15 cellular contexts compared by ENCODE assay signal in genomic region chr6:18241208-18241836, GRCh38. TPM values are rescaled to one million over a fixed set of nuclear protein-coding genes. Genes with fewer than 3 reads are reported as not detected.
DNase-seq lines count a peak whose midpoint lies in the region; ATAC-seq, FAIRE-seq and TF ChIP-seq lines count a peak whose summit lies in the region.
"Had no signal": no experiment of that assay in that cellular context is flagged by ENCODE, and none has a peak within 500 bp of the region (broad histone marks: within the 10 kb centered on the region; RNA-seq: fewer than 3 reads in every experiment).

No MANE protein-coding gene starts in this region.

- peaks cover 53% of the 10 kb centered on the region for H3K4me1 Mint-ChIP-seq in stimulated activated naive CD8-positive, alpha-beta T cell treated with anti-CD3 and anti-CD28 coated beads, Interleukin-15, Interleukin-2, amounts not matched to agents 100 ng/mL and 50 ng/mL, for 24 hours (ENCODE audit: low read depth)

- TF ChIP-seq EP300 in HepG2 (IDR thresholded peaks at IDR 0.05; ENCODE audit: low read depth in 2 of 2, low read length in 2 of 2) (peak in 1 of 2 experiments; percentile 19; a peak in 1 of 4 replicates), HepG2 (CRISPR knock-in tag; IDR thresholded peaks at IDR 0.05; ENCODE audit: borderline replicate concordance) (no peak)

- no peak overlapping the region for H3K4me2 ChIP-seq in HepG2 (ENCODE audit: low read depth, low read length)

- no peaks in the 10 kb centered on the region for H3K9me3 Mint-ChIP-seq in stimulated activated naive CD8-positive, alpha-beta T cell treated with anti-CD3 and anti-CD28 coated beads, Interleukin-15, Interleukin-2, amounts not matched to agents 100 ng/mL and 50 ng/mL, for 24 hours

- 77% methylated on average over 1 of the region's 1 CpG for WGBS in HepG2 (ENCODE audit: low lambda C conversion rate)
- WGBS in right lobe of liver (ENCODE audit: insufficient coverage, low coverage, low lambda C conversion rate, missing lambda C conversion rate): 93% methylated on average over 1 of the region's 1 CpG

- TF ChIP-seq CTCF in HepG2 (CRISPR knock-in tag; IDR thresholded peaks at IDR 0.05): no peak
- TF ChIP-seq CTCF in right lobe of liver (IDR thresholded peaks at IDR 0.05): no peak
- no peak for TF ChIP-seq CTCF in Panc1 (IDR thresholded peaks at IDR 0.05)
- no peak for TF ChIP-seq CTCF in choroid plexus epithelial cell (conservative IDR thresholded peaks at IDR 0.05; ENCODE audit: low read depth, low read length)

- H3K9me3 ChIP-seq in HepG2 (ENCODE audit: low read length) (no peaks in the 10 kb centered on the region), right lobe of liver (no peaks in the 10 kb centered on the region), Panc1 (ENCODE audit: control insufficient read depth, insufficient read depth, low read depth, low read length) (no peaks in the 10 kb centered on the region)
- H3K9me3 ChIP-seq: spleen had no signal

- H3K27me3 Mint-ChIP-seq in stimulated activated naive CD8-positive, alpha-beta T cell treated with anti-CD3 and anti-CD28 coated beads, Interleukin-15, Interleukin-2, amounts not matched to agents 100 ng/mL and 50 ng/mL, for 24 hours: no peaks in the 10 kb centered on the region
- H3K27me3 Mint-ChIP-seq: activated CD8-positive, alpha-beta memory T cell treated with anti-CD3 and anti-CD28 coated beads, Interleukin-2, amount 10 ng/mL, durations not matched to agents 7 days and 5 days; naive B cell had no signal

- H3K4me3 ChIP-seq in HepG2 (replicated peaks in 1 of 3; ENCODE audit: insufficient read depth in 1 of 3, low read depth in 2 of 3, low read length in 3 of 3) (no peak overlapping the region), right lobe of liver (no peak overlapping the region), Panc1 (ENCODE audit: low read depth in 2 of 2, low read length in 2 of 2) (no peak overlapping the region), choroid plexus epithelial cell (ENCODE audit: low read depth, low read length) (no peak overlapping the region)
- H3K4me3 ChIP-seq: spleen had no signal

- no peak overlapping the region for H3K9ac ChIP-seq in HepG2 (ENCODE audit: insufficient read depth, low read depth, low read length)

- TF ChIP-seq POLR2A in HepG2 (IDR thresholded peaks at IDR 0.05; ENCODE audit: insufficient read depth in 1 of 2, low read depth in 2 of 2, low read length in 2 of 2) (no peak), right lobe of liver (IDR thresholded peaks at IDR 0.05) (no peak)

- H3K36me3 ChIP-seq in HepG2 (replicated peaks in 1 of 2; ENCODE audit: control insufficient read depth in 1 of 2, insufficient read depth in 2 of 2, low read length in 2 of 2) (peaks cover 20 to 74% of the 10 kb centered on the region in 2 experiments), right lobe of liver (peaks cover 0 to 22% (median 2%) of the 10 kb centered on the region in 4 donors), Panc1 (ENCODE audit: control insufficient read depth, insufficient read depth, low read length) (peaks cover 40% of the 10 kb centered on the region)

- DNase-seq in HepG2 (ENCODE audit: low spot score) (peak; percentile 43), right lobe of liver (no peak), Panc1 (ENCODE audit: low read depth, low spot score) (no peak), choroid plexus epithelial cell (ENCODE audit: low read depth) (peak; percentile 8), left cardiac atrium (no peak)
- DNase-seq: activated CD8-positive, alpha-beta memory T cell treated with anti-CD3 and anti-CD28 coated beads, Interleukin-2, amount 10 ng/mL, durations not matched to agents 7 days and 5 days; C1 segment of cervical spinal cord; MV-4-11; naive B cell; NCI-H526; spleen had no signal

- CTCF ChIA-PET in HepG2 (lab: Yijun Ruan, JAX; ENCODE audit: low intra/inter-chr PET ratio, low total read pairs) (no interaction called here), Panc1 (lab: Charles Lee) (no interaction called here)

- no peak for FAIRE-seq in HepG2 (lab: Jason Lieb, UNC)
- FAIRE-seq: urothelium cell line had no signal

- peak overlapping the region; percentile 39 for H3K27ac Mint-ChIP-seq in stimulated activated naive CD8-positive, alpha-beta T cell treated with anti-CD3 and anti-CD28 coated beads, Interleukin-15, Interleukin-2, amounts not matched to agents 100 ng/mL and 50 ng/mL, for 24 hours
- H3K27ac Mint-ChIP-seq: activated CD8-positive, alpha-beta memory T cell treated with anti-CD3 and anti-CD28 coated beads, Interleukin-2, amount 10 ng/mL, durations not matched to agents 7 days and 5 days had no signal

- no peak for TF ChIP-seq RAD21 in HepG2 (CRISPR knock-in tag; IDR thresholded peaks at IDR 0.05)

- H3K4me1 ChIP-seq in HepG2 (ENCODE audit: insufficient read depth, low read length): peaks cover 27% of the 10 kb centered on the region
- no peaks in the 10 kb centered on the region for H3K4me1 ChIP-seq in right lobe of liver
- H3K4me1 ChIP-seq in Panc1 (ENCODE audit: control insufficient read depth, insufficient read depth, low read length): peaks cover 4% of the 10 kb centered on the region; the same call in 1 of the 2 replicates

- no peak overlapping the region for H3K4me3 Mint-ChIP-seq in stimulated activated naive CD8-positive, alpha-beta T cell treated with anti-CD3 and anti-CD28 coated beads, Interleukin-15, Interleukin-2, amounts not matched to agents 100 ng/mL and 50 ng/mL, for 24 hours
- H3K4me3 Mint-ChIP-seq: activated CD8-positive, alpha-beta memory T cell treated with anti-CD3 and anti-CD28 coated beads, Interleukin-2, amount 10 ng/mL, durations not matched to agents 7 days and 5 days; naive B cell had no signal

- H2AFZ ChIP-seq in HepG2 (ENCODE audit: low read length): no peak overlapping the region

- H3K27ac ChIP-seq in HepG2 (ENCODE audit: extremely low read length, insufficient read depth, low read length): peak overlapping the region; percentile 7
- no peak overlapping the region for H3K27ac ChIP-seq in right lobe of liver
- no peak overlapping the region for H3K27ac ChIP-seq in Panc1 (ENCODE audit: low read length)
- H3K27ac ChIP-seq: spleen had no signal

- peaks cover 93% of the 10 kb centered on the region for H3K36me3 Mint-ChIP-seq in stimulated activated naive CD8-positive, alpha-beta T cell treated with anti-CD3 and anti-CD28 coated beads, Interleukin-15, Interleukin-2, amounts not matched to agents 100 ng/mL and 50 ng/mL, for 24 hours (ENCODE audit: low read depth)

- ATAC-seq in HepG2: peak; percentile 24; the same call in 1 of the 3 replicates
- no peak for ATAC-seq in right lobe of liver
- no peak for ATAC-seq in Panc1
- ATAC-seq in HG02840 (IDR thresholded peaks at IDR 0.05; ENCODE audit: low FRiP score, unreplicated experiment): no peak
- ATAC-seq in GM19023 (IDR thresholded peaks at IDR 0.05; ENCODE audit: unreplicated experiment): no peak
- no peak for ATAC-seq in left cardiac atrium
- ATAC-seq: activated CD8-positive, alpha-beta memory T cell treated with anti-CD3 and anti-CD28 coated beads, Interleukin-2, amount 10 ng/mL, durations not matched to agents 7 days and 5 days had no signal

- in situ Hi-C loops in HepG2 (cut with HindIII; ENCODE audit: extremely low pct_ligation_motif_present, low pct_unique_long_range_greater_than_20kb): no loop called here
- in situ Hi-C loops in Panc1 (cut with HindIII; ENCODE audit: low pct_unique_long_range_greater_than_20kb, low sequenced_read_pairs): no loop called here

- BruUV-seq in HepG2 (replicated peaks; lab: Mats Ljungman, UMichigan) (TSS peak; percentile 3), Panc1 (replicated peaks; lab: Mats Ljungman, UMichigan) (TSS peak; percentile 3)

- POLR2A ChIA-PET in HepG2 (lab: Yijun Ruan, JAX) (interaction anchor here (1.1 kb wide), 1 partner anchor 23 kb away, joined by 3 read pairs; the partner anchor contains the start of gene DEK), Panc1 (lab: Charles Lee) (no interaction called here)

- intact Hi-C loops in HepG2 (cut with micrococcal nuclease; ENCODE audit: unreplicated experiment): no loop called here
- intact Hi-C loops in right lobe of liver (cut with DNase I): no loop called here
- intact Hi-C loops in Panc1 (cut with micrococcal nuclease; ENCODE audit: unreplicated experiment): no loop called here
- intact Hi-C loops in left cardiac atrium (cut with DNase I): no loop called here

- H4K20me1 ChIP-seq in HepG2 (ENCODE audit: insufficient read depth, low read length): no peaks in the 10 kb centered on the region

- H3K27me3 ChIP-seq in HepG2 (ENCODE audit: control insufficient read depth in 1 of 2, insufficient read depth in 2 of 2, low read length in 2 of 2): no peaks in the 10 kb centered on the region
- no peaks in the 10 kb centered on the region for H3K27me3 ChIP-seq in right lobe of liver
- no peaks in the 10 kb centered on the region for H3K27me3 ChIP-seq in Panc1 (ENCODE audit: control insufficient read depth, insufficient read depth, low read length)
- H3K27me3 ChIP-seq: spleen had no signal

- peaks cover 10% of the 10 kb centered on the region for H3K79me2 ChIP-seq in HepG2 (ENCODE audit: insufficient read depth, low read length)

RNA-seq across cellular contexts. Expression of gene DEK, which starts 23.0 kb away (rescaled TPM):
- 276 and 337 TPM in 2 replicates for total RNA-seq in HepG2 (2016; rRNA removed; fragmentation: Illumina TruSeq; extraction: Trizol)
- 68.9 and 76.9 TPM in 2 replicates for total RNA-seq in HepG2 (2016; cell fraction: cytosol; rRNA removed; fragmentation: Illumina TruSeq; extraction: Trizol; ENCODE audit: low read depth)
- total RNA-seq in HepG2 (2016; cell fraction: insoluble cytoplasmic fraction; rRNA removed; fragmentation: Illumina TruSeq; extraction: Trizol): 276 and 351 TPM in 2 replicates
- total RNA-seq in HepG2 (2016; cell fraction: membrane; rRNA removed; fragmentation: Illumina TruSeq; extraction: Trizol): 124 and 136 TPM in 2 replicates
- total RNA-seq in HepG2 (2016; cell fraction: nucleus; rRNA removed; fragmentation: Illumina TruSeq; extraction: Trizol): 126 and 142 TPM in 2 replicates
- 31.1 and 53.2 TPM in 2 replicates for polyA plus RNA-seq in HepG2 (2011; rRNA removed)
- polyA plus RNA-seq in HepG2 (2011; cell fraction: cytosol; rRNA removed): 20.2 and 27.2 TPM in 2 replicates
- polyA plus RNA-seq in HepG2 (2011; cell fraction: nucleus; rRNA removed): 13.2 and 13.8 TPM in 2 replicates
- polyA plus RNA-seq in HepG2 (2012): 72.9 and 102 TPM in 2 replicates
- 25.0 and 25.1 TPM in 2 replicates for polyA plus RNA-seq in HepG2 (2016; cell fraction: cytosol; fragmentation: Illumina TruSeq; extraction: Trizol; ENCODE audit: low read depth)
- 324 and 341 TPM in 2 replicates for polyA plus RNA-seq in HepG2 (2016; cell fraction: insoluble cytoplasmic fraction; fragmentation: Illumina TruSeq; extraction: Trizol; ENCODE audit: low read depth)
- polyA plus RNA-seq in HepG2 (2016; cell fraction: membrane; fragmentation: Illumina TruSeq; extraction: Trizol; ENCODE audit: low read depth): 76.9 and 85.9 TPM in 2 replicates
- polyA plus RNA-seq in HepG2 (2016; cell fraction: nucleus; fragmentation: Illumina TruSeq; extraction: Trizol; ENCODE audit: insufficient read depth, low read depth): 161 and 166 TPM in 2 replicates
- 11.9 and 13.7 TPM in 2 replicates for polyA minus RNA-seq in HepG2 (2011; rRNA and poly(A)+ RNA removed; ENCODE audit: low replicate concordance)
- 47.9 and 59.4 TPM in 2 replicates for polyA minus RNA-seq in HepG2 (2011; cell fraction: cytosol; rRNA and poly(A)+ RNA removed)
- polyA minus RNA-seq in HepG2 (2011; cell fraction: nucleus; rRNA and poly(A)+ RNA removed): 43.8 and 51.2 TPM in 2 replicates
- total RNA-seq in right lobe of liver: 10 to 100 TPM; 17.8 to 49.2 (median 27.1) TPM
- 177 TPM for total RNA-seq in Panc1 (2021; ENCODE audit: unreplicated experiment)
- polyA plus RNA-seq in Panc1 (2012; ENCODE audit: insufficient read length): 93.0 TPM
- 10 to 100 TPM; 72.9 to 87.2 TPM for total RNA-seq in left cardiac atrium

Comparison
In these comparisons a context has a peak if more than half of its experiments do, and no peak if none do; other contexts are left out.
1. DNase-seq: peak in HepG2 (single experiment) and choroid plexus epithelial cell (single experiment); none in right lobe of liver (0 of 3), Panc1 (single experiment) and left cardiac atrium (single experiment).